12 cellular contexts compared by ENCODE assay signal in the genomic region with DNA sequence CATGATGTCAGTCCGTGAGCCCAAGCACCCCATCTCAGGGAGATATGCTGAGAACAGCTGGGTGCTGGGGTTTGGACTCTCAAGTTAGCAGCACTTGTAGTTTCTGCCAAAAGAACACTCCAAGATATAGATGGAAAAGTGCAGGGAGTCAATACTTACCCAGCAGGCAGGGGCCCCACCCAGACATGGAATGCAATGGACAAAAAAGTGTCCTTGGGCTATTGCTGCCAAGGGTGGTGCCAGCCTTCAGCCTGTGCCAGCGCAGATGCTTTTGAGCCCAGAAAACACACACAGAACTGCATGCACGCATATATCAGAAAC. TPM values are rescaled to one million over a fixed set of nuclear protein-coding genes. Genes with fewer than 3 reads are reported as not detected.
DNase-seq lines count a peak whose midpoint lies in the region; ATAC-seq and TF ChIP-seq lines count a peak whose summit lies in the region.
"Had no signal": no experiment of that assay in that cellular context is flagged by ENCODE, and none has a peak within 500 bp of the region (broad histone marks: within the 10 kb centered on the region; RNA-seq: fewer than 3 reads in every experiment).

No MANE protein-coding gene starts in this region.

- no peaks in the 10 kb centered on the region for H3K36me3 Mint-ChIP-seq in neural crest cell (ENCODE audit: low read depth)
- H3K36me3 Mint-ChIP-seq in activated CD4-positive, alpha-beta memory T cell treated with anti-CD3 and anti-CD28 coated beads, Interleukin-2, amount 10 ng/mL, durations not matched to agents 7 days and 5 days (ENCODE audit: low read depth): no peaks in the 10 kb centered on the region

- intact Hi-C loops in Right ventricle myocardium inferior (cut with DNase I): no loop called here
- intact Hi-C loops in left cardiac atrium (cut with DNase I): no loop called here
- intact Hi-C loops in vagina (cut with DNase I): no loop called here

- no peak for TF ChIP-seq CTCF in neural crest cell (conservative IDR thresholded peaks at IDR 0.05)
- TF ChIP-seq CTCF in vagina (IDR thresholded peaks at IDR 0.05): no peak

- no peaks in the 10 kb centered on the region for H3K36me3 ChIP-seq in vagina
- H3K36me3 ChIP-seq: ovary had no signal

- no peaks in the 10 kb centered on the region for H3K27me3 ChIP-seq in vagina
- H3K27me3 ChIP-seq: ovary had no signal

- peak overlapping the region; percentile 98 for H3K27ac ChIP-seq in vagina

- H3K4me3 Mint-ChIP-seq in neural crest cell: peak overlapping the region; percentile 12
- H3K4me3 Mint-ChIP-seq in activated CD4-positive, alpha-beta memory T cell treated with anti-CD3 and anti-CD28 coated beads, Interleukin-2, amount 10 ng/mL, durations not matched to agents 7 days and 5 days: no peak overlapping the region

- H3K9me3 ChIP-seq in vagina: no peaks in the 10 kb centered on the region
- H3K9me3 ChIP-seq: ovary had no signal

- peaks cover 66% of the 10 kb centered on the region for H3K4me1 ChIP-seq in vagina

- POLR2A ChIA-PET in activated CD4-positive, alpha-beta memory T cell treated with anti-CD3 and anti-CD28 coated beads, Interleukin-2, amount 10 ng/mL, durations not matched to agents 7 days and 5 days (lab: Charles Lee): interaction anchor here (0.9 to 13.0 kb wide), 5 partner anchors 13 to 92 kb away, joined by 3 to 229 read pairs (median 4); partner anchors contain the start of gene IRF2BPL

- no peak for TF ChIP-seq POLR2A in vagina (IDR thresholded peaks at IDR 0.05)

- no peak overlapping the region for H3K4me3 ChIP-seq in vagina
- H3K4me3 ChIP-seq: ovary had no signal

- ATAC-seq in Right ventricle myocardium inferior (peak; percentile 27), left cardiac atrium (no peak), HG03025 (IDR thresholded peaks at IDR 0.05; ENCODE audit: low FRiP score, unreplicated experiment) (no peak)

- no peaks in the 10 kb centered on the region for H3K27me3 Mint-ChIP-seq in neural crest cell (ENCODE audit: low read depth)
- peaks cover 5% of the 10 kb centered on the region for H3K27me3 Mint-ChIP-seq in activated CD4-positive, alpha-beta memory T cell treated with anti-CD3 and anti-CD28 coated beads, Interleukin-2, amount 10 ng/mL, durations not matched to agents 7 days and 5 days

- no peak overlapping the region for H3K27ac Mint-ChIP-seq in neural crest cell (ENCODE audit: unreplicated experiment)
- H3K27ac Mint-ChIP-seq in activated CD4-positive, alpha-beta memory T cell treated with anti-CD3 and anti-CD28 coated beads, Interleukin-2, amount 10 ng/mL, durations not matched to agents 7 days and 5 days: no peak overlapping the region

- CTCF ChIA-PET in activated CD4-positive, alpha-beta memory T cell treated with anti-CD3 and anti-CD28 coated beads, Interleukin-2, amount 10 ng/mL, durations not matched to agents 7 days and 5 days (lab: Charles Lee): interaction anchor here (1.2 to 2.1 kb wide), 4 partner anchors 14 to 171 kb away, joined by 3 to 9 read pairs (median 3); no protein-coding TSS in a partner anchor

- H3K9me3 Mint-ChIP-seq in neural crest cell: no peaks in the 10 kb centered on the region
- no peaks in the 10 kb centered on the region for H3K9me3 Mint-ChIP-seq in activated CD4-positive, alpha-beta memory T cell treated with anti-CD3 and anti-CD28 coated beads, Interleukin-2, amount 10 ng/mL, durations not matched to agents 7 days and 5 days

- peaks cover 64% of the 10 kb centered on the region for H3K4me1 Mint-ChIP-seq in neural crest cell
- peaks cover 56% of the 10 kb centered on the region for H3K4me1 Mint-ChIP-seq in activated CD4-positive, alpha-beta memory T cell treated with anti-CD3 and anti-CD28 coated beads, Interleukin-2, amount 10 ng/mL, durations not matched to agents 7 days and 5 days

- DNase-seq in Right ventricle myocardium inferior (ENCODE audit: missing footprints) (no peak), left cardiac atrium (no peak), fibroblast of gingiva (ENCODE audit: low read depth) (peak; percentile 51), neural crest cell (ENCODE audit: low read depth, low spot score) (no peak), vagina (ENCODE audit: extremely low spot score in 2 of 2) (no peak)
- no peak for DNase-seq in stimulated activated CD4-positive, alpha-beta T cell treated with anti-CD3 and anti-CD28 coated beads, Interleukin-15, amount 100 ng/mL, for 24 hours
- DNase-seq in activated CD4-positive, alpha-beta memory T cell treated with anti-CD3 and anti-CD28 coated beads, Interleukin-2, amount 10 ng/mL, durations not matched to agents 7 days and 5 days: no peak
- DNase-seq: ACHN, dermis blood vessel endothelial cell, NCI-H1092 treated with DMSO at 0.1 percent for 48 hours had no signal

RNA-seq across cellular contexts. Expression of gene IRF2BPL, which starts 17.0 kb away (rescaled TPM):
- total RNA-seq in Right ventricle myocardium inferior: 41.1 TPM
- total RNA-seq in left cardiac atrium: 10 to 100 TPM; 41.4 to 47.5 TPM
- 42.6 and 43.6 TPM in 2 replicates for total RNA-seq in neural crest cell
- total RNA-seq in vagina: 51.1 TPM
- 10 to 100 TPM; 39.0 to 39.3 TPM for total RNA-seq in activated CD4-positive, alpha-beta memory T cell treated with anti-CD3 and anti-CD28 coated beads, Interleukin-2, amount 10 ng/mL, durations not matched to agents 7 days and 5 days

RNA-seq across cellular contexts. Expression of gene CIPC, which starts 52.5 kb away (rescaled TPM):
- total RNA-seq in Right ventricle myocardium inferior (72.7 TPM), left cardiac atrium (10 to 100 TPM; 56.2 to 57.6 TPM), neural crest cell (28.7 and 29.8 TPM in 2 replicates), vagina (43.2 TPM)
- 10 to 100 TPM in 1 of 2 experiments, 1 to 10 TPM in 1; 9.6 to 12.8 TPM for total RNA-seq in activated CD4-positive, alpha-beta memory T cell treated with anti-CD3 and anti-CD28 coated beads, Interleukin-2, amount 10 ng/mL, durations not matched to agents 7 days and 5 days
